Comparison of ENCODE assay signal across 20 cellular contexts in genomic region chr16:80387308-80387921, GRCh38.
"Had no signal": no experiment of that assay in that cellular context is flagged by ENCODE, and none has a peak within 500 bp of the region (broad histone marks: within the 10 kb centered on the region; RNA-seq: fewer than 3 reads in every experiment).

No MANE protein-coding gene starts in this region.

- ATAC-seq: mucosa of descending colon; stimulated activated naive CD8-positive, alpha-beta T cell treated with anti-CD3 and anti-CD28 coated beads, Interleukin-15, Interleukin-2, amounts not matched to agents 100 U/mL and 50 U/mL, for 24 hours had no signal

- H3K4me1 ChIP-seq: tibial artery had no signal

- H3K4me3 ChIP-seq: coronary artery, mucosa of descending colon, tibial artery had no signal

- H3K36me3 ChIP-seq: tibial artery had no signal

- H3K4me1 Mint-ChIP-seq: naive B cell had no signal

- H3K36me3 Mint-ChIP-seq: activated naive CD8-positive, alpha-beta T cell; brain; naive B cell had no signal

- H3K9me3 Mint-ChIP-seq: T-helper 1 cell treated with Interleukin-12 subunit alpha and Interleukin-12 subunit beta and Interleukin-4 antibody, amounts not matched to agents 30 μg/mL and 1 μg/mL, for 36 hours had no signal

- H3K27ac ChIP-seq: coronary artery, tibial artery had no signal

- H3K27me3 ChIP-seq: tibial artery had no signal

- DNase-seq: activated CD4-positive, alpha-beta T cell treated with anti-CD3 and anti-CD28 coated beads, Interleukin-2, amount 50 U/mL, for 4 hours; activated gamma-delta T cell treated with Interleukin-2 at 50 U/mL for 16 hours; central memory CD4-positive, alpha-beta T cell; erythroblast; foreskin melanocyte; glutamatergic neuron; mesenchymal stem cell; mucosa of descending colon; naive B cell; occipital lobe; stimulated activated CD4-positive, alpha-beta T cell treated with anti-CD3 and anti-CD28 coated beads, Interleukin-2, amount 100 ng/mL, for 24 hours; stimulated activated naive CD8-positive, alpha-beta T cell treated with anti-CD3 and anti-CD28 coated beads, Interleukin-15, Interleukin-2, amounts not matched to agents 100 U/mL and 50 U/mL, for 24 hours; substantia nigra; tibial artery had no signal

- H3K27ac Mint-ChIP-seq: activated naive CD8-positive, alpha-beta T cell; brain; naive B cell; T-helper 1 cell treated with Interleukin-12 subunit alpha and Interleukin-12 subunit beta and Interleukin-4 antibody, amounts not matched to agents 30 μg/mL and 1 μg/mL, for 36 hours had no signal

- H3K9me3 ChIP-seq: mucosa of descending colon, tibial artery had no signal

- H3K4me3 Mint-ChIP-seq: activated naive CD8-positive, alpha-beta T cell; brain; naive B cell; T-helper 1 cell treated with Interleukin-12 subunit alpha and Interleukin-12 subunit beta and Interleukin-4 antibody, amounts not matched to agents 30 μg/mL and 1 μg/mL, for 36 hours had no signal

- FAIRE-seq: endometrium, urothelium cell line had no signal
